ENCODE assay signal across 9 cellular contexts in the genomic region with DNA sequence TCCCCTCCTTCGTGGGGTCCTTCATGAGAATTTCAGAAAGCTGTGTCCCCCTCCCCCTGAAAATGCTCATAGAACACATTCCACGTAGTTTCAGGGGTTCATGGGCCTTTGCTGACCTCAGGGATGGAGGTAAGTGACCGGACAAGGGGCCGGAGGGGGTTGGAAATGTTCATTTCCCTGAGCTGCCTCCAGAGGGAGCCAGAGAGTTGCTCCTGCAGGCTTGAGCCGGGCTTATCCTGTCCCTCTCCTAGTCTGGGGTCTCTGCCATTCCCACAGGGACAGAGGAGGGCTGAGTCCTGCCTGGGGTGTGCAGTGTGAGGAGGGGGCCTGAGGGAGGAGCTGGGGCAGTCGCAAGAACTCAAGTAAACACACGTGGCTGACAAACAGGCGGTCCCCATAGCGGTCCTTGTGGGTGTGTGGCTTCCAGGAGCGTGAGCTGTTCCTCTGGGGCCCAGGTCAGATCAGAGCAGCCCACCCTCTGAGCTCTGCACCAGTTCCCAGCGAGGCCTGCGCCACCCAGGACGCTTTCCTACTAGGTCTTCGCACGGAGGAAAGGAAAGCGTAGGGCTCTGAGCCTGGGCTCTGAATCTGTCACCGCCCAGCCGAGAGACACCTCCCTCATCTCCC.
DNase-seq lines count a peak whose midpoint lies in the region; ATAC-seq and TF ChIP-seq lines count a peak whose summit lies in the region.
"Had no signal": no experiment of that assay in that cellular context is flagged by ENCODE, and none has a peak within 500 bp of the region (broad histone marks: within the 10 kb centered on the region; RNA-seq: fewer than 3 reads in every experiment).

No MANE protein-coding gene starts in this region.

- no peak overlapping the region for H3K4me3 Mint-ChIP-seq in T-helper 2 cell treated with Interferon-gamma antibody and Interleukin-4, amounts not matched to agents 5 μg/mL and 100 μg/mL, for 36 hours
- H3K4me3 Mint-ChIP-seq: dendritic cell treated with granulocyte-macrophage colony-stimulating factor and Interleukin-4, amounts not matched to agents 40 ng/mL and 50 ng/mL, for 4 days had no signal

- H3K36me3 ChIP-seq in WERI-Rb-1 (peaks cover 7% of the 10 kb centered on the region), tibial artery (no peaks in the 10 kb centered on the region)

- H3K27ac ChIP-seq in WERI-Rb-1 (no peak overlapping the region), right cardiac atrium (ENCODE audit: low read length) (no peak overlapping the region), tibial artery (no peak overlapping the region)

- 44% methylated on average over 18 of the region's 18 CpGs for WGBS in right cardiac atrium

- no peaks in the 10 kb centered on the region for H3K9me3 Mint-ChIP-seq in T-helper 2 cell treated with Interferon-gamma antibody and Interleukin-4, amounts not matched to agents 5 μg/mL and 100 μg/mL, for 36 hours
- H3K9me3 Mint-ChIP-seq: dendritic cell treated with granulocyte-macrophage colony-stimulating factor and Interleukin-4, amounts not matched to agents 40 ng/mL and 50 ng/mL, for 4 days had no signal

- peak; percentile 78 for TF ChIP-seq CTCF in GM12874 (IDR thresholded peaks at IDR 0.05; ENCODE audit: insufficient read depth, low read depth, low read length)
- TF ChIP-seq CTCF in WERI-Rb-1 (IDR thresholded peaks at IDR 0.05; ENCODE audit: low read depth, low read length): peak; percentile 95
- peak; percentile 30 to 47 for TF ChIP-seq CTCF in tibial artery (IDR thresholded peaks at IDR 0.05)

- H3K4me1 ChIP-seq in right cardiac atrium (ENCODE audit: control insufficient read depth, insufficient read depth, low read length): no peaks in the 10 kb centered on the region
- peaks cover 0 to 4% (median 0%) of the 10 kb centered on the region in 4 donors for H3K4me1 ChIP-seq in tibial artery

- peak; percentile 6 to 8 for ATAC-seq in right cardiac atrium
- no peak for ATAC-seq in HG03571 (IDR thresholded peaks at IDR 0.05; ENCODE audit: unreplicated experiment)

- no peak overlapping the region for H3K4me3 ChIP-seq in WERI-Rb-1 (ENCODE audit: low read depth, low read length)
- H3K4me3 ChIP-seq in right cardiac atrium (ENCODE audit: low read length): no peak overlapping the region
- no peak overlapping the region for H3K4me3 ChIP-seq in tibial artery

- intact Hi-C loops in right cardiac atrium (cut with DNase I) (loop anchor here (5.0 to 10.0 kb wide), 2 partner anchors 213 to 215 kb away; no protein-coding TSS in a partner anchor), tibial artery (cut with DNase I; ENCODE audit: low total_unique reads) (no loop called here)

- H3K9me3 ChIP-seq in WERI-Rb-1 (ENCODE audit: severe bottlenecking) (peaks cover 3% of the 10 kb centered on the region), right cardiac atrium (ENCODE audit: control insufficient read depth, low read length) (no peaks in the 10 kb centered on the region), tibial artery (peaks cover 0 to 4% (median 0%) of the 10 kb centered on the region in 3 donors)

- H3K27me3 Mint-ChIP-seq in T-helper 2 cell treated with Interferon-gamma antibody and Interleukin-4, amounts not matched to agents 5 μg/mL and 100 μg/mL, for 36 hours (ENCODE audit: low read depth): peaks cover 5% of the 10 kb centered on the region

- H3K36me3 Mint-ChIP-seq in T-helper 2 cell treated with Interferon-gamma antibody and Interleukin-4, amounts not matched to agents 5 μg/mL and 100 μg/mL, for 36 hours (ENCODE audit: low read depth): no peaks in the 10 kb centered on the region

- DNase-seq in AG20443 (ENCODE audit: low spot score): peak; percentile 78
- DNase-seq in WERI-Rb-1: peak; percentile 71
- DNase-seq in right cardiac atrium: peak in 1 of 3 donors; percentile 39
- no peak for DNase-seq in tibial artery
- no peak for DNase-seq in T-helper 2 cell treated with Interferon-gamma antibody and Interleukin-4, amounts not matched to agents 5 μg/mL and 100 μg/mL, for 36 hours (ENCODE audit: low spot score)
- DNase-seq in HPDE6-E6E7 (ENCODE audit: extremely low spot score): no peak

- no peak overlapping the region for H3K27ac Mint-ChIP-seq in T-helper 2 cell treated with Interferon-gamma antibody and Interleukin-4, amounts not matched to agents 5 μg/mL and 100 μg/mL, for 36 hours
- H3K27ac Mint-ChIP-seq: dendritic cell treated with granulocyte-macrophage colony-stimulating factor and Interleukin-4, amounts not matched to agents 40 ng/mL and 50 ng/mL, for 4 days had no signal

- H3K4me1 Mint-ChIP-seq in T-helper 2 cell treated with Interferon-gamma antibody and Interleukin-4, amounts not matched to agents 5 μg/mL and 100 μg/mL, for 36 hours (ENCODE audit: low read depth): peaks cover 1% of the 10 kb centered on the region

- H3K27me3 ChIP-seq in WERI-Rb-1 (ENCODE audit: insufficient read depth, low read depth, severe bottlenecking) (no peaks in the 10 kb centered on the region), right cardiac atrium (ENCODE audit: control insufficient read depth, insufficient read depth) (no peaks in the 10 kb centered on the region), tibial artery (peaks cover 0 to 75% of the 10 kb centered on the region in 2 donors)

Comparison
In these comparisons a context has a peak if more than half of its experiments do, and no peak if none do; other contexts are left out.
1. DNase-seq: peak in AG20443 (single experiment) and WERI-Rb-1 (single experiment); none in tibial artery (0 of 2), T-helper 2 cell treated with Interferon-gamma antibody and Interleukin-4, amounts not matched to agents 5 μg/mL and 100 μg/mL, for 36 hours (single experiment) and HPDE6-E6E7 (single experiment).
2. CTCF ChIP-seq: peak in every context shown above with its lines; median percentile 95 in WERI-Rb-1; 78 in GM12874; 38 in tibial artery.